13 cellular contexts compared by ENCODE assay signal in genomic region chr2:64604929-64605550, GRCh38. TPM values are rescaled to one million over a fixed set of nuclear protein-coding genes. Genes with fewer than 3 reads are reported as not detected.
DNase-seq lines count a peak whose midpoint lies in the region; ATAC-seq, FAIRE-seq and TF ChIP-seq lines count a peak whose summit lies in the region.
"Had no signal": no experiment of that assay in that cellular context is flagged by ENCODE, and none has a peak within 500 bp of the region (broad histone marks: within the 10 kb centered on the region; RNA-seq: fewer than 3 reads in every experiment).

No MANE protein-coding gene starts in this region.

- H3K4me1 ChIP-seq in HepG2 (ENCODE audit: insufficient read depth, low read length), result peaks cover 45% of the 10 kb centered on the region
- H3K4me1 ChIP-seq in right lobe of liver, result peaks cover 0 to 19% (median 7%) of the 10 kb centered on the region in 4 donors
- H3K4me1 ChIP-seq in transverse colon, result peaks cover 4 to 71% (median 45%) of the 10 kb centered on the region in 4 donors

- ATAC-seq in HepG2, result no peak
- no peak for ATAC-seq in right lobe of liver
- ATAC-seq in GM19452 (IDR thresholded peaks at IDR 0.05; ENCODE audit: unreplicated experiment), result no peak

- peaks cover 5% of the 10 kb centered on the region; the same call in 1 of the 2 replicates for H3K9me3 ChIP-seq in HepG2 (ENCODE audit: low read length)
- H3K9me3 ChIP-seq in right lobe of liver, result no peaks in the 10 kb centered on the region
- H3K9me3 ChIP-seq in transverse colon, result no peaks in the 10 kb centered on the region

- in situ Hi-C loops in HepG2 (cut with HindIII; ENCODE audit: extremely low pct_ligation_motif_present, low pct_unique_long_range_greater_than_20kb) (loop anchor here (5.0 to 25.0 kb wide), 2 partner anchors 257 to 957 kb away; no protein-coding TSS in a partner anchor), transverse colon (cut with MboI; ENCODE audit: low pct_ligation_motif_present in 1 of 4, low pct_unique_long_range_greater_than_20kb in 1 of 4, low sequenced_read_pairs in 3 of 4) (loop anchor here in 1 of 4 donors (10.0 kb wide), 1 partner anchor 260 kb away; no protein-coding TSS in a partner anchor)

- no peak for TF ChIP-seq RAD21 in HepG2 (CRISPR knock-in tag; IDR thresholded peaks at IDR 0.05)

- H4K20me1 ChIP-seq in HepG2 (ENCODE audit: insufficient read depth, low read length), result no peaks in the 10 kb centered on the region

- no TSS peak for BruUV-seq in HepG2 (replicated peaks; lab: Mats Ljungman, UMichigan)

- H3K79me2 ChIP-seq in HepG2 (ENCODE audit: insufficient read depth, low read length), result no peaks in the 10 kb centered on the region

- intact Hi-C loops in HepG2 (cut with micrococcal nuclease; ENCODE audit: unreplicated experiment), result loop anchor here (5.0 kb wide), 1 partner anchor 42 kb away; no protein-coding TSS in a partner anchor
- intact Hi-C loops in right lobe of liver (cut with DNase I), result no loop called here
- intact Hi-C loops in transverse colon (cut with DNase I; ENCODE audit: low total_unique reads), result loop anchor here (5.0 kb wide), 1 partner anchor 262 kb away; no protein-coding TSS in a partner anchor

- H3K27me3 ChIP-seq in HepG2 (ENCODE audit: control insufficient read depth in 1 of 2, insufficient read depth in 2 of 2, low read length in 2 of 2) (no peaks in the 10 kb centered on the region), right lobe of liver (no peaks in the 10 kb centered on the region), transverse colon (no peaks in the 10 kb centered on the region)

- no peak for FAIRE-seq in HepG2 (lab: Jason Lieb, UNC)

- H3K36me3 ChIP-seq in HepG2 (replicated peaks in 1 of 2; ENCODE audit: control insufficient read depth in 1 of 2, insufficient read depth in 2 of 2, low read length in 2 of 2), result no peaks in the 10 kb centered on the region
- no peaks in the 10 kb centered on the region for H3K36me3 ChIP-seq in right lobe of liver
- no peaks in the 10 kb centered on the region for H3K36me3 ChIP-seq in transverse colon

- TF ChIP-seq EP300 in HepG2 (IDR thresholded peaks at IDR 0.05; ENCODE audit: low read depth in 2 of 2, low read length in 2 of 2), result no peak
- no peak for TF ChIP-seq EP300 in HepG2 (CRISPR knock-in tag; IDR thresholded peaks at IDR 0.05; ENCODE audit: borderline replicate concordance)
- no peak for TF ChIP-seq EP300 in transverse colon (IDR thresholded peaks at IDR 0.05; ENCODE audit: low read depth)

- no peak overlapping the region for H3K27ac ChIP-seq in HepG2 (ENCODE audit: extremely low read length, insufficient read depth, low read length)
- H3K27ac ChIP-seq in right lobe of liver, result no peak overlapping the region
- no peak overlapping the region for H3K27ac ChIP-seq in coronary artery
- H3K27ac ChIP-seq in transverse colon, result peak overlapping the region in 1 of 4 donors; percentile 75

- H3K9ac ChIP-seq in HepG2 (ENCODE audit: insufficient read depth, low read depth, low read length), result no peak overlapping the region

- CTCF ChIA-PET in HepG2 (lab: Yijun Ruan, JAX; ENCODE audit: low intra/inter-chr PET ratio, low total read pairs), result no interaction called here

- TF ChIP-seq CTCF in HepG2 (CRISPR knock-in tag; IDR thresholded peaks at IDR 0.05) (no peak), right lobe of liver (IDR thresholded peaks at IDR 0.05) (no peak), coronary artery (IDR thresholded peaks at IDR 0.05) (no peak), transverse colon (IDR thresholded peaks at IDR 0.05) (no peak)

- H3K4me2 ChIP-seq in HepG2 (ENCODE audit: low read depth, low read length), result no peak overlapping the region

- no peak overlapping the region for H2AFZ ChIP-seq in HepG2 (ENCODE audit: low read length)

- POLR2A ChIA-PET in HepG2 (lab: Yijun Ruan, JAX), result no interaction called here

- H3K4me3 ChIP-seq in HepG2 (replicated peaks in 1 of 3; ENCODE audit: insufficient read depth in 1 of 3, low read depth in 2 of 3, low read length in 3 of 3), result no peak overlapping the region
- no peak overlapping the region for H3K4me3 ChIP-seq in right lobe of liver
- H3K4me3 ChIP-seq in coronary artery, result no peak overlapping the region
- H3K4me3 ChIP-seq in transverse colon, result no peak overlapping the region

- WGBS in HepG2 (ENCODE audit: low lambda C conversion rate), result 48% methylated on average over 6 of the region's 6 CpGs
- WGBS in right lobe of liver (ENCODE audit: insufficient coverage, low coverage, low lambda C conversion rate, missing lambda C conversion rate), result 49% methylated on average over 5 of the region's 6 CpGs
- WGBS in transverse colon (ENCODE audit: low coverage in 1 of 2), 2 donors, result 40 to 47% methylated on average over 1 to 6 of the region's 6 CpGs

- DNase-seq in HepG2 (ENCODE audit: low spot score) (no peak), right lobe of liver (no peak), coronary artery (ENCODE audit: low spot score) (peak; percentile 40), midbrain (lab: John Stamatoyannopoulos, UW) (peak; percentile 32), NCI-H1694 (lab: John Stamatoyannopoulos, UW) (no peak), COLO829 (ENCODE audit: low spot score) (no peak), transverse colon (no peak)
- DNase-seq: AML-193; effector CD8-positive, alpha-beta T cell; KBM-7; NCI-H187 treated with DMSO at 0.1 percent for 48 hours; stimulated activated CD4-positive, alpha-beta T cell treated with anti-CD3 and anti-CD28 coated beads, Interleukin-12 subunit alpha, Interleukin-12 subunit beta, amount 100 ng/mL, for 4 hours had no signal

- TF ChIP-seq POLR2A in HepG2 (IDR thresholded peaks at IDR 0.05; ENCODE audit: insufficient read depth in 1 of 2, low read depth in 2 of 2, low read length in 2 of 2) (no peak), right lobe of liver (IDR thresholded peaks at IDR 0.05) (no peak), transverse colon (IDR thresholded peaks at IDR 0.05) (no peak)

TF ChIP-seq in HepG2, 621 proteins besides CTCF, POLR2A, EP300 and RAD21:
- TF ChIP-seq CCAR2 (optimal IDR thresholded peaks at IDR 0.05; ENCODE audit: low read depth, low read length) (no peak), RFX3 (CRISPR knock-in tag; IDR thresholded peaks at IDR 0.05) (no peak), MAFF (IDR thresholded peaks at IDR 0.05; ENCODE audit: low read depth, low read length) (peak; percentile 52), MAFK (conservative IDR thresholded peaks at IDR 0.05 in 1 of 2, IDR thresholded peaks at IDR 0.05 in 1 of 2; ENCODE audit: low read length in 2 of 2) (peak; percentile 71 to 75)
TF ChIP-seq in HepG2: peak in this region for 2.

RNA-seq across cellular contexts. Expression of gene SERTAD2, which starts 48.7 kb away (rescaled TPM):
- total RNA-seq in HepG2 (2016; rRNA removed; fragmentation: Illumina TruSeq; extraction: Trizol), result 6.7 and 11.8 TPM in 2 replicates
- 1.4 and 1.5 TPM in 2 replicates for total RNA-seq in HepG2 (2016; cell fraction: cytosol; rRNA removed; fragmentation: Illumina TruSeq; extraction: Trizol; ENCODE audit: low read depth)
- 6.7 and 10.6 TPM in 2 replicates for total RNA-seq in HepG2 (2016; cell fraction: insoluble cytoplasmic fraction; rRNA removed; fragmentation: Illumina TruSeq; extraction: Trizol)
- total RNA-seq in HepG2 (2016; cell fraction: membrane; rRNA removed; fragmentation: Illumina TruSeq; extraction: Trizol), result 7.8 and 8.3 TPM in 2 replicates
- 14.3 and 14.5 TPM in 2 replicates for total RNA-seq in HepG2 (2016; cell fraction: nucleus; rRNA removed; fragmentation: Illumina TruSeq; extraction: Trizol)
- 22.6 and 23.5 TPM in 2 replicates for polyA plus RNA-seq in HepG2 (2011; rRNA removed)
- polyA plus RNA-seq in HepG2 (2011; cell fraction: cytosol; rRNA removed), result 18.0 and 25.0 TPM in 2 replicates
- 19.6 and 25.0 TPM in 2 replicates for polyA plus RNA-seq in HepG2 (2011; cell fraction: nucleus; rRNA removed)
- 42.6 and 46.2 TPM in 2 replicates for polyA plus RNA-seq in HepG2 (2012)
- 1.8 and 2.6 TPM in 2 replicates for polyA plus RNA-seq in HepG2 (2016; cell fraction: cytosol; fragmentation: Illumina TruSeq; extraction: Trizol; ENCODE audit: low read depth)
- polyA plus RNA-seq in HepG2 (2016; cell fraction: insoluble cytoplasmic fraction; fragmentation: Illumina TruSeq; extraction: Trizol; ENCODE audit: low read depth), result 15.8 and 17.6 TPM in 2 replicates
- polyA plus RNA-seq in HepG2 (2016; cell fraction: membrane; fragmentation: Illumina TruSeq; extraction: Trizol; ENCODE audit: low read depth), result 6.6 and 6.8 TPM in 2 replicates
- polyA plus RNA-seq in HepG2 (2016; cell fraction: nucleus; fragmentation: Illumina TruSeq; extraction: Trizol; ENCODE audit: insufficient read depth, low read depth), result 25.6 and 26.8 TPM in 2 replicates
- 7.6 and 39.9 TPM in 2 replicates for polyA minus RNA-seq in HepG2 (2011; rRNA and poly(A)+ RNA removed; ENCODE audit: low replicate concordance)
- 37.8 and 40.2 TPM in 2 replicates for polyA minus RNA-seq in HepG2 (2011; cell fraction: cytosol; rRNA and poly(A)+ RNA removed)
- polyA minus RNA-seq in HepG2 (2011; cell fraction: nucleus; rRNA and poly(A)+ RNA removed), result 37.5 and 39.7 TPM in 2 replicates
- total RNA-seq in right lobe of liver, result 10 to 100 TPM in 2 of 6 experiments, 1 to 10 TPM in 4; 3.7 to 14.4 (median 8.4) TPM
- total RNA-seq in transverse colon, result 10 to 100 TPM in 3 of 4 donors, 1 to 10 TPM in 1; 5.4 to 22.1 (median 13.2) TPM

Comparison
In these comparisons a context has a peak if more than half of its experiments do, and no peak if none do; other contexts are left out.
1. intact Hi-C loops: an anchor here in HepG2 (5.0 kb wide) and transverse colon (5.0 kb wide); none called in right lobe of liver.
2. DNase-seq: peak in coronary artery (single experiment) and midbrain (single experiment); none in HepG2 (single experiment), right lobe of liver (0 of 3), NCI-H1694 (single experiment), COLO829 (single experiment) and transverse colon (single experiment).